39 cellular contexts compared by ENCODE assay signal in the genomic region with DNA sequence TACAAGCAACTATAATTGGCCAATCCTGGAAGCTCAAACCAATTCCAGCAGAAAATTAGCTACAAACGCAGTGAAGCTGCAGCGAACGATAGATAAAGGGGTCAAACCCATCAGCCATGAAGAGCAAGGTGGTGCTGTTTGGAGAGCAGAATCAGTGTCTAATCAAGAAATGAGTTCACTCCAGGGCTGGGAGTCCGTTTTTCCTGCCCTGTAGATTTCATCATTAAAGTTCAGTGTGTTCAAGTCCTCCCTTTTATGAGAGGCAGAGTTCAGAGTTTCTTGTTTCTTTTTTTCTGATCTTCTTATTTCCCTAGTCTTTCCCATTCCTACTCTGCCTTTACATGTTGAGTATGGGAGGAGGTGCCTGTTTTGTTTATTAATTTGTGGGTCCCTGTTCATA. TPM values are rescaled to one million over a fixed set of nuclear protein-coding genes. Genes with fewer than 3 reads are reported as not detected.
"Had no signal": no experiment of that assay in that cellular context is flagged by ENCODE, and none has a peak within 500 bp of the region (broad histone marks: within the 10 kb centered on the region; RNA-seq: fewer than 3 reads in every experiment).

No MANE protein-coding gene starts in this region.

- DNase-seq: Kasumi-1, KG1, MG63, MM.1S, MV-4-11, NCI-H1048, NCI-H1092, NCI-H1092 treated with DMSO at 0.1 percent for 48 hours, NCI-H1105, NCI-H1105 treated with DMSO at 0.1 percent for 48 hours, NCI-H1417, NCI-H1417 treated with DMSO at 0.1 percent for 48 hours, NCI-H1436, NCI-H1436 treated with DMSO at 0.1 percent for 48 hours, NCI-H146, NCI-H1694, NCI-H1694 treated with DMSO at 0.1 percent for 48 hours, NCI-H187, NCI-H187 treated with DMSO at 0.1 percent for 48 hours, NCI-H1930, NCI-H2029, NCI-H2029 treated with DMSO at 0.1 percent for 48 hours, NCI-H2081, NCI-H2081 treated with DMSO at 0.1 percent for 48 hours, NCI-H2107, NCI-H2171, NCI-H2171 treated with DMSO at 0.1 percent for 48 hours, NCI-H226, NCI-H345, NCI-H446, NCI-H446 treated with DMSO at 0.1 percent for 48 hours, NCI-H510A, NCI-H510A treated with DMSO at 0.1 percent for 48 hours, NCI-H524 had no signal

- H3K9me3 ChIP-seq: MG63 had no signal

- H3K9ac ChIP-seq: KMS-11 had no signal

- H3K27ac ChIP-seq: KMS-11 had no signal

- H3K36me3 ChIP-seq: MG63 had no signal

- H3K27me3 ChIP-seq: MG63 had no signal

- H3K4me2 ChIP-seq: KMS-11 had no signal

- H3K4me3 ChIP-seq: MG63 had no signal

RNA-seq across cellular contexts. Expression of a gene that starts 30.4 kb away (rescaled TPM):
- total RNA-seq: LHCN-M2, M059J, MCF 10A, NCI-H460 had no signal

RNA-seq across cellular contexts. Expression of a gene that starts 46.9 kb away (rescaled TPM):
- total RNA-seq: LHCN-M2, M059J, MCF 10A, NCI-H460 had no signal
